ENCODE assay signal across 15 cellular contexts in the genomic region with DNA sequence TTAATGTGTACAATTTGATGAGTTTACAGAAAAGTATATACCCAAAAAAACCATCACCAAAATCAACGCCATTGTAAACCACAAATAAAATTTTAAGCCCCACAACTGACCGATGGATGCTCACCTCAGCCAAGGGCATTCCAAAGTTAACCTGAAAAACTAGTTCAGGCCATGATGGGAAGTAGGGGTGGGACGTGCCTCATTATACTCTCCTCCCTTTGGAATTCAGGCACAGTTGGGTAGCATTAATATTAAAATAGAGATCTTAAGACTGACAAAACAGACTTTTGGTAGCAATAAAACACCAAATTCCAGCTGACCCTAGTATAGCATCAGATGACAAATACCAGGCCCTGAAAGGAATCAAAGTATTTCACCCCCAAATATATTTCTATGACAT.
A peak's percentile ranks its signal among the peaks of the same experiment; 100 is the strongest.
DNase-seq lines count a peak whose midpoint lies in the region; ATAC-seq and TF ChIP-seq lines count a peak whose summit lies in the region.
"Had no signal": no experiment of that assay in that cellular context is flagged by ENCODE, and none has a peak within 500 bp of the region (broad histone marks: within the 10 kb centered on the region; RNA-seq: fewer than 3 reads in every experiment).

No MANE protein-coding gene starts in this region.

- DNase-seq in WTC11 (ENCODE audit: low spot score) (no peak), iPS DF 4.7 (ENCODE audit: extremely low read depth, low spot score) (peak; percentile 14), right atrium auricular region (ENCODE audit: low spot score) (no peak), Karpas-422 (no peak), germinal center (ENCODE audit: low spot score) (no peak)
- DNase-seq: C1 segment of cervical spinal cord; Calu3; CD4-positive, alpha-beta memory T cell; COR-L47; DMS53; DMS79 treated with DMSO at 0.1 percent for 48 hours; GF-D8; GM23248; HCEC 1CT had no signal

- peak; percentile 87 for ATAC-seq in WTC11

- H3K4me2 ChIP-seq in Karpas-422 (ENCODE audit: low read depth, low read length, poor library complexity, severe bottlenecking): no peak overlapping the region

- no peak overlapping the region for H2AFZ ChIP-seq in Karpas-422 (ENCODE audit: low read length)
- H2AFZ ChIP-seq: GM23248 had no signal

- H3K27ac ChIP-seq in HUES48 (ENCODE audit: low read depth, low read length) (peak overlapping the region; percentile 59), right atrium auricular region (no peak overlapping the region), Karpas-422 (ENCODE audit: low read length) (no peak overlapping the region)
- H3K27ac ChIP-seq: GM23248 had no signal

- no peaks in the 10 kb centered on the region; the same call in 1 of the 2 replicates for H3K9me3 ChIP-seq in HUES48 (ENCODE audit: control insufficient read depth, insufficient read depth, low read length)
- no peaks in the 10 kb centered on the region for H3K9me3 ChIP-seq in right atrium auricular region
- H3K9me3 ChIP-seq in Karpas-422 (ENCODE audit: low read length): peaks cover 19% of the 10 kb centered on the region

- H3K36me3 ChIP-seq in HUES48 (ENCODE audit: control insufficient read depth, insufficient read depth, low read length): no peaks in the 10 kb centered on the region
- no peaks in the 10 kb centered on the region for H3K36me3 ChIP-seq in right atrium auricular region
- H3K36me3 ChIP-seq in Karpas-422 (ENCODE audit: insufficient read depth, low read length): no peaks in the 10 kb centered on the region

- peaks cover 3% of the 10 kb centered on the region; the same call in 1 of the 2 replicates for H3K9me3 Mint-ChIP-seq in WTC11

- CTCF ChIA-PET in WTC11 (lab: Charles Lee): no interaction called here

- POLR2A ChIA-PET in WTC11 (lab: Charles Lee): no interaction called here

- no peaks in the 10 kb centered on the region for H3K27me3 ChIP-seq in HUES48 (ENCODE audit: control insufficient read depth, insufficient read depth, low read length)
- H3K27me3 ChIP-seq in right atrium auricular region: no peaks in the 10 kb centered on the region
- H3K27me3 ChIP-seq in Karpas-422 (ENCODE audit: low read length): no peaks in the 10 kb centered on the region

- no peaks in the 10 kb centered on the region for H3K79me2 ChIP-seq in Karpas-422 (ENCODE audit: low read length)

- no peak overlapping the region for H3K9ac ChIP-seq in HUES48 (ENCODE audit: low read depth, low read length)
- H3K9ac ChIP-seq in Karpas-422 (ENCODE audit: low read length): no peak overlapping the region
- H3K9ac ChIP-seq: GM23248 had no signal

- peaks cover 2% of the 10 kb centered on the region; the same call in 1 of the 2 replicates for H3K36me3 Mint-ChIP-seq in WTC11
- H3K36me3 Mint-ChIP-seq: CD4-positive, alpha-beta memory T cell had no signal

- H3K4me3 ChIP-seq in HUES48 (ENCODE audit: low read depth, low read length) (no peak overlapping the region), right atrium auricular region (no peak overlapping the region), Karpas-422 (ENCODE audit: low read length) (no peak overlapping the region)
- H3K4me3 ChIP-seq: GM23248 had no signal

- peaks cover 20% of the 10 kb centered on the region for H3K4me1 ChIP-seq in HUES48 (ENCODE audit: control insufficient read depth, insufficient read depth, low read length)
- no peaks in the 10 kb centered on the region for H3K4me1 ChIP-seq in right atrium auricular region
- H3K4me1 ChIP-seq in Karpas-422 (ENCODE audit: low read length): no peaks in the 10 kb centered on the region

- TF ChIP-seq CTCF in WTC11 (IDR thresholded peaks at IDR 0.05) (no peak), right atrium auricular region (IDR thresholded peaks at IDR 0.05) (no peak)

- no peak overlapping the region for H3K27ac Mint-ChIP-seq in WTC11
- H3K27ac Mint-ChIP-seq: CD4-positive, alpha-beta memory T cell had no signal

- no peak overlapping the region for H3K4me3 Mint-ChIP-seq in WTC11
- H3K4me3 Mint-ChIP-seq: CD4-positive, alpha-beta memory T cell had no signal

- no peaks in the 10 kb centered on the region for H3K9me2 ChIP-seq in Karpas-422 (replicated peaks; ENCODE audit: insufficient read depth, low read length)

- no peaks in the 10 kb centered on the region for H4K20me1 ChIP-seq in Karpas-422 (ENCODE audit: insufficient read depth, low read depth, low read length)

- H3K4me1 Mint-ChIP-seq in WTC11: peaks cover 37% of the 10 kb centered on the region
- H3K4me1 Mint-ChIP-seq: CD4-positive, alpha-beta memory T cell had no signal

- H3K27me3 Mint-ChIP-seq in WTC11 (ENCODE audit: low read depth): no peaks in the 10 kb centered on the region
- H3K27me3 Mint-ChIP-seq: CD4-positive, alpha-beta memory T cell had no signal

TF ChIP-seq in WTC11, 78 proteins besides CTCF, POLR2A, EP300 and RAD21:
- TF ChIP-seq RORB (CRISPR knock-in tag; IDR thresholded peaks at IDR 0.05) (no peak), TEAD1 (CRISPR knock-in tag; IDR thresholded peaks at IDR 0.05) (peak; percentile 54; the same call in 1 of the 2 replicates)
